In the genomic region with DNA sequence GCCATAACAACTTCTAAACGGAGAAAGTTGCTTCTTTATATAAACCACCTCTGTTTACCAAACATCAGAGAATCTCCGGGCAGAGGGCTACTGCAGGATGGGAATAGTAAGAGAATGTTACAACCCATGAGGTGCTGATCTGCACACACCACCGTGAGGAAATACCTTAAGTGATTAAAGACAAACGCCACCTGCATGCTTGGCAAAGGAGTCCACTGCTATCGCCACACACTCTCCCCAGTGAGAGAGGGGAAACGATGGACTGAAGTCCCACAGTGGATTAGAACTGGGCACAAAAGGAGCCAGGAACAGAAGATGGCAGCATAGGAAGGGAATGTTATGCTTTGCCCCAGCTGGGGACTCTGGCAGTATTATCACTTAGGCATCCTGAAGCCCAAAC, we compare ENCODE assay signal across 21 cellular contexts. TPM values are rescaled to one million over a fixed set of nuclear protein-coding genes. Genes with fewer than 3 reads are reported as not detected.
DNase-seq lines count a peak whose midpoint lies in the region; ATAC-seq and TF ChIP-seq lines count a peak whose summit lies in the region.
"Had no signal": no experiment of that assay in that cellular context is flagged by ENCODE, and none has a peak within 500 bp of the region (broad histone marks: within the 10 kb centered on the region; RNA-seq: fewer than 3 reads in every experiment).

No MANE protein-coding gene starts in this region.

- H3K27me3 ChIP-seq in HUES6 (ENCODE audit: control insufficient read depth, insufficient read depth, low read length): no peaks in the 10 kb centered on the region
- no peaks in the 10 kb centered on the region for H3K27me3 ChIP-seq in mesendoderm (ENCODE audit: insufficient read depth, low read length, poor library complexity)
- no peaks in the 10 kb centered on the region for H3K27me3 ChIP-seq in upper lobe of right lung
- H3K27me3 ChIP-seq: cardiac muscle cell had no signal

- H3K4ac ChIP-seq in mesendoderm (ENCODE audit: low read depth, low read length): no peak overlapping the region

- no peak overlapping the region for H3K4me2 ChIP-seq in mesendoderm (ENCODE audit: low read length)

- no peaks in the 10 kb centered on the region for H3K9me3 ChIP-seq in HUES6 (ENCODE audit: control insufficient read depth, insufficient read depth, low read depth, low read length)
- H3K9me3 ChIP-seq in upper lobe of right lung: no peaks in the 10 kb centered on the region
- H3K9me3 ChIP-seq: thoracic aorta had no signal

- H3K36me3 Mint-ChIP-seq in WTC11: peaks cover 5% of the 10 kb centered on the region; the same call in 1 of the 2 replicates

- H3K79me1 ChIP-seq in mesendoderm (ENCODE audit: low read length): peaks cover 8% of the 10 kb centered on the region

- H3K27ac ChIP-seq in HUES6 (ENCODE audit: low read depth, low read length): peak overlapping the region; percentile 51; the same call in 1 of the 2 replicates
- H3K27ac ChIP-seq in mesendoderm (ENCODE audit: low read depth, low read length): peak overlapping the region; percentile 49
- no peak overlapping the region for H3K27ac ChIP-seq in upper lobe of right lung
- no peak overlapping the region for H3K27ac ChIP-seq in substantia nigra (ENCODE audit: low read depth, low read length, poor library complexity, severe bottlenecking)
- H3K27ac ChIP-seq: cardiac muscle cell, thoracic aorta had no signal

- no peaks in the 10 kb centered on the region for H3K27me3 Mint-ChIP-seq in WTC11 (ENCODE audit: low read depth)

- H2BK120ac ChIP-seq in mesendoderm (ENCODE audit: low read depth, low read length): no peak overlapping the region

- H3K23ac ChIP-seq in mesendoderm (ENCODE audit: low read length): no peak overlapping the region

- H3K4me1 Mint-ChIP-seq in WTC11: peaks cover 49% of the 10 kb centered on the region

- H4K5ac ChIP-seq in mesendoderm (ENCODE audit: low read length): no peak overlapping the region

- no peaks in the 10 kb centered on the region for H3K36me3 ChIP-seq in HUES6 (ENCODE audit: control insufficient read depth, insufficient read depth, low read length)
- H3K36me3 ChIP-seq in mesendoderm (ENCODE audit: control insufficient read depth, insufficient read depth, low read length): no peaks in the 10 kb centered on the region
- no peaks in the 10 kb centered on the region for H3K36me3 ChIP-seq in upper lobe of right lung
- H3K36me3 ChIP-seq: cardiac muscle cell, thoracic aorta had no signal

- WGBS in mesendoderm (ENCODE audit: extremely low coverage, insufficient coverage, low lambda C conversion rate): no CpG with 5 or more reads among the region's 6 CpGs

- CTCF ChIA-PET in WTC11 (lab: Charles Lee): no interaction called here

- H2BK15ac ChIP-seq in mesendoderm (replicated peaks; ENCODE audit: low read depth): no peak overlapping the region

- peak overlapping the region; percentile 31 for H3K18ac ChIP-seq in mesendoderm (ENCODE audit: low read length)

- POLR2A ChIA-PET in WTC11 (lab: Charles Lee): no interaction called here

- H3K9ac ChIP-seq in HUES6 (ENCODE audit: low read length) (no peak overlapping the region), mesendoderm (ENCODE audit: low read length) (no peak overlapping the region)

- H3K4me3 ChIP-seq in HUES6 (ENCODE audit: low read depth, low read length): no peak overlapping the region
- H3K4me3 ChIP-seq in mesendoderm (ENCODE audit: low read length): no peak overlapping the region
- H3K4me3 ChIP-seq in upper lobe of right lung: no peak overlapping the region
- H3K4me3 ChIP-seq: cardiac muscle cell, thoracic aorta had no signal

- no peak overlapping the region for H3K4me3 Mint-ChIP-seq in WTC11
- H3K4me3 Mint-ChIP-seq: activated CD4-positive, alpha-beta T cell treated with anti-CD3 and anti-CD28 coated beads for 36 hours; T-helper 1 cell treated with Interleukin-12 subunit alpha and Interleukin-12 subunit beta and Interleukin-4 antibody, amounts not matched to agents 30 μg/mL and 1 μg/mL, for 36 hours had no signal

- no peak overlapping the region for H3K56ac ChIP-seq in mesendoderm (ENCODE audit: low read length)

- ATAC-seq in WTC11 (no peak; the same call in 1 of the 2 replicates), upper lobe of right lung (peak; percentile 51), HG03342 (IDR thresholded peaks at IDR 0.05; ENCODE audit: unreplicated experiment) (no peak)
- ATAC-seq: activated T-cell treated with anti-CD3 and anti-CD28 coated beads, Interleukin-2, amount 50 U/mL, for 72 hours had no signal

- TF ChIP-seq CTCF in WTC11 (IDR thresholded peaks at IDR 0.05): no peak
- TF ChIP-seq CTCF in upper lobe of right lung (IDR thresholded peaks at IDR 0.05): no peak

- H4K8ac ChIP-seq in mesendoderm (ENCODE audit: low read depth, low read length): no peak overlapping the region

- H3K9me3 Mint-ChIP-seq in WTC11: no peaks in the 10 kb centered on the region; the same call in 1 of the 2 replicates
- H3K9me3 Mint-ChIP-seq: activated T-cell treated with anti-CD3 and anti-CD28 coated beads, Interleukin-2, amount 50 U/mL, for 72 hours; T-helper 1 cell treated with Interleukin-12 subunit alpha and Interleukin-12 subunit beta and Interleukin-4 antibody, amounts not matched to agents 30 μg/mL and 1 μg/mL, for 36 hours had no signal

- H2AK5ac ChIP-seq in mesendoderm (ENCODE audit: low read length): no peak overlapping the region

- H2BK5ac ChIP-seq in mesendoderm (ENCODE audit: low read length): no peak overlapping the region

- peaks cover 41% of the 10 kb centered on the region for H3K4me1 ChIP-seq in HUES6 (ENCODE audit: control insufficient read depth, insufficient read depth, low read length)
- peaks cover 4% of the 10 kb centered on the region for H3K4me1 ChIP-seq in mesendoderm (ENCODE audit: control insufficient read depth, low read depth, low read length)
- peaks cover 21% of the 10 kb centered on the region for H3K4me1 ChIP-seq in upper lobe of right lung

- H3K27ac Mint-ChIP-seq in WTC11: peak overlapping the region; percentile 39; the same call in 1 of the 2 replicates
- H3K27ac Mint-ChIP-seq: activated CD4-positive, alpha-beta T cell treated with anti-CD3 and anti-CD28 coated beads for 36 hours; activated T-cell treated with anti-CD3 and anti-CD28 coated beads, Interleukin-2, amount 50 U/mL, for 72 hours; T-helper 1 cell treated with Interleukin-12 subunit alpha and Interleukin-12 subunit beta and Interleukin-4 antibody, amounts not matched to agents 30 μg/mL and 1 μg/mL, for 36 hours had no signal

- DNase-seq in WTC11 (ENCODE audit: low spot score) (no peak), mesendoderm (peak; percentile 47), upper lobe of right lung (no peak), substantia nigra (lab: John Stamatoyannopoulos, UW) (no peak)
- no peak for DNase-seq in stimulated activated CD4-positive, alpha-beta T cell treated with anti-CD3 and anti-CD28 coated beads, Interleukin-4, amount 100 ng/mL, for 24 hours
- DNase-seq: activated CD4-positive, alpha-beta T cell treated with anti-CD3 and anti-CD28 coated beads for 36 hours; activated naive CD4-positive, alpha-beta T cell treated with anti-CD3 and anti-CD28 coated beads, Interleukin-2, amount 50 U/mL, for 16 hours; activated T-cell treated with anti-CD3 and anti-CD28 coated beads, Interleukin-2, amount 50 U/mL, for 72 hours; amygdala; cortex of kidney; Karpas-422; NCI-H1694; NCI-H524 treated with DMSO at 0.1 percent for 48 hours; RPMI8226; stimulated activated CD4-positive, alpha-beta T cell treated with anti-CD3 and anti-CD28 coated beads, Interleukin-4, amount 100 ng/mL, for 4 hours; stimulated activated naive CD4-positive, alpha-beta T cell treated with Interleukin-2 at 50 U/mL for 16 hours had no signal

- peaks cover 13% of the 10 kb centered on the region for H3K79me2 ChIP-seq in mesendoderm (ENCODE audit: control insufficient read depth, insufficient read depth, low read length)

- intact Hi-C loops in upper lobe of right lung (cut with DNase I): no loop called here

TF ChIP-seq in WTC11, 78 proteins besides CTCF, POLR2A, EP300 and RAD21 (continues in another document):
- TF ChIP-seq, protein P1, sequence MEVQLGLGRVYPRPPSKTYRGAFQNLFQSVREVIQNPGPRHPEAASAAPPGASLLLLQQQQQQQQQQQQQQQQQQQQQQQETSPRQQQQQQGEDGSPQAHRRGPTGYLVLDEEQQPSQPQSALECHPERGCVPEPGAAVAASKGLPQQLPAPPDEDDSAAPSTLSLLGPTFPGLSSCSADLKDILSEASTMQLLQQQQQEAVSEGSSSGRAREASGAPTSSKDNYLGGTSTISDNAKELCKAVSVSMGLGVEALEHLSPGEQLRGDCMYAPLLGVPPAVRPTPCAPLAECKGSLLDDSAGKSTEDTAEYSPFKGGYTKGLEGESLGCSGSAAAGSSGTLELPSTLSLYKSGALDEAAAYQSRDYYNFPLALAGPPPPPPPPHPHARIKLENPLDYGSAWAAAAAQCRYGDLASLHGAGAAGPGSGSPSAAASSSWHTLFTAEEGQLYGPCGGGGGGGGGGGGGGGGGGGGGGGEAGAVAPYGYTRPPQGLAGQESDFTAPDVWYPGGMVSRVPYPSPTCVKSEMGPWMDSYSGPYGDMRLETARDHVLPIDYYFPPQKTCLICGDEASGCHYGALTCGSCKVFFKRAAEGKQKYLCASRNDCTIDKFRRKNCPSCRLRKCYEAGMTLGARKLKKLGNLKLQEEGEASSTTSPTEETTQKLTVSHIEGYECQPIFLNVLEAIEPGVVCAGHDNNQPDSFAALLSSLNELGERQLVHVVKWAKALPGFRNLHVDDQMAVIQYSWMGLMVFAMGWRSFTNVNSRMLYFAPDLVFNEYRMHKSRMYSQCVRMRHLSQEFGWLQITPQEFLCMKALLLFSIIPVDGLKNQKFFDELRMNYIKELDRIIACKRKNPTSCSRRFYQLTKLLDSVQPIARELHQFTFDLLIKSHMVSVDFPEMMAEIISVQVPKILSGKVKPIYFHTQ (CRISPR knock-in tag; IDR thresholded peaks at IDR 0.05): no peak
- TF ChIP-seq SP1 (CRISPR knock-in tag; conservative IDR thresholded peaks at IDR 0.05) (no peak), ESRRA (CRISPR knock-in tag; IDR thresholded peaks at IDR 0.05; ENCODE audit: borderline replicate concordance) (no peak), GTF2I (CRISPR knock-in tag; conservative IDR thresholded peaks at IDR 0.05) (no peak), ZNF219 (CRISPR knock-in tag; IDR thresholded peaks at IDR 0.05; ENCODE audit: borderline replicate concordance) (no peak), GRHL2 (CRISPR knock-in tag; IDR thresholded peaks at IDR 0.05; ENCODE audit: insufficient replicate concordance, severe bottlenecking) (no peak)

RNA-seq across cellular contexts. Expression of a gene that starts 15.6 kb away (rescaled TPM):
- total RNA-seq in WTC11 (2021) (7.4 to 8.7 TPM (median 7.9 TPM) in 3 replicates), upper lobe of right lung (13.1 TPM)
- polyA plus RNA-seq in mesendoderm (2013, experiment 1 of 2): 19.2 TPM
- polyA plus RNA-seq in mesendoderm (2013, experiment 2 of 2): 19.6 TPM

Comparison
In these comparisons a context has a peak if more than half of its experiments do, and no peak if none do; other contexts are left out.
1. H3K27ac ChIP-seq: peak in HUES6 (single experiment) and mesendoderm (single experiment); none in upper lobe of right lung (single experiment) and substantia nigra (single experiment).